Comparison of ENCODE assay signal across 23 cellular contexts in genomic region chr11:121299417-121299816, GRCh38.
"Had no signal": no experiment of that assay in that cellular context is flagged by ENCODE, and none has a peak within 500 bp of the region (broad histone marks: within the 10 kb centered on the region; RNA-seq: fewer than 3 reads in every experiment).

No MANE protein-coding gene starts in this region.

- H3K9ac ChIP-seq: neural progenitor cell had no signal

- H3K4me2 ChIP-seq: neural progenitor cell had no signal

- H2AFZ ChIP-seq: neural progenitor cell had no signal

- H3K36me3 ChIP-seq: breast epithelium, thoracic aorta had no signal

- H3K4me3 ChIP-seq: breast epithelium, coronary artery, esophagus squamous epithelium, heart right ventricle, left lung, lung, neural progenitor cell, spleen, thoracic aorta, upper lobe of left lung had no signal

- ATAC-seq: naive thymus-derived CD4-positive, alpha-beta T cell had no signal

- H3K27ac ChIP-seq: breast epithelium, coronary artery, esophagus squamous epithelium, neural progenitor cell, spleen, thoracic aorta had no signal

- DNase-seq: activated B cell treated with CpG ODN at 0.5 μM for 24 hours; activated CD4-positive, alpha-beta T cell treated with anti-CD3 and anti-CD28 coated beads for 4 hours; activated CD4-positive, alpha-beta T cell treated with anti-CD3 and anti-CD28 coated beads, Interleukin-2, amount 50 U/mL, for 48 hours; activated naive CD4-positive, alpha-beta T cell treated with Interleukin-2 at 50 U/mL for 16 hours; activated naive CD8-positive, alpha-beta T cell treated with anti-CD3 and anti-CD28 coated beads for 36 hours; activated T-cell treated with anti-CD3 and anti-CD28 coated beads, Interleukin-2, amount 50 U/mL, for 48 hours; cerebellar nuclear complex; esophagus squamous epithelium; heart right ventricle; kidney glomerular epithelial cell; left lung; naive thymus-derived CD4-positive, alpha-beta T cell; spleen; stimulated activated CD4-positive, alpha-beta T cell treated with anti-CD3 and anti-CD28 coated beads, Interleukin-4, amount 100 ng/mL, for 24 hours; stimulated activated naive CD4-positive, alpha-beta T cell treated with Interleukin-2 at 50 U/mL for 16 hours; T1000; upper lobe of left lung had no signal

- H3K4me1 ChIP-seq: breast epithelium had no signal

- H3K27me3 ChIP-seq: breast epithelium, esophagus squamous epithelium, heart right ventricle, left lung, neural progenitor cell, spleen, upper lobe of left lung had no signal

- H3K9me3 ChIP-seq: breast epithelium, esophagus squamous epithelium, heart right ventricle, left lung, spleen, thoracic aorta, upper lobe of left lung had no signal

- FAIRE-seq: astrocyte had no signal
